ENCODE assay signal across 2 cellular contexts in the genomic region with DNA sequence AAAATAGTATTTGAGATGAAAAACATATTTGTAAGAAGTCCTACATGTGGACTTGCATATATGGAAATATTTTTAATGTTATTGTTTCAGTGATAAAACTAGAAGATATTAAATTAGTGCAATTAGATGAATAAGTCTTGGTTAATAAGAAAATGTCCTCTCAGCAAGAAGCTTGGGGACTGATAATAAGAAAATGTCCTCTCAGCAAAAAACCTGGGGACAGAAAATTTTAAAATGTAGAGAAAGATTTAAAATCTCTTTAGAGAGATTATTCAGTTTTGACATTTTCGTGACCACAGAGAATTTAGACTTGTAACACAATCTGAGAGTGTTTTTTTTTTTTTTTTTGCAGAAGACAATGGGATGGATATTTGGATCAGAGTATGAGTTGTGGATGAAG.
TF ChIP-seq lines count a peak whose summit lies in the region.

No MANE protein-coding gene starts in this region.

TF ChIP-seq in HepG2, 621 proteins besides CTCF, POLR2A, EP300 and RAD21:
- TF ChIP-seq, protein P1, sequence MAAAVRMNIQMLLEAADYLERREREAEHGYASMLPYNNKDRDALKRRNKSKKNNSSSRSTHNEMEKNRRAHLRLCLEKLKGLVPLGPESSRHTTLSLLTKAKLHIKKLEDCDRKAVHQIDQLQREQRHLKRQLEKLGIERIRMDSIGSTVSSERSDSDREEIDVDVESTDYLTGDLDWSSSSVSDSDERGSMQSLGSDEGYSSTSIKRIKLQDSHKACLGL (CRISPR knock-in tag; IDR thresholded peaks at IDR 0.05) = no peak
- peak; percentile 87 for TF ChIP-seq MAFF (IDR thresholded peaks at IDR 0.05; ENCODE audit: low read depth, low read length)
- peak; percentile 78 to 89 for TF ChIP-seq MAFK (conservative IDR thresholded peaks at IDR 0.05 in 1 of 2, IDR thresholded peaks at IDR 0.05 in 1 of 2; ENCODE audit: low read length in 2 of 2)

TF ChIP-seq in K562, 482 proteins besides CTCF, POLR2A, EP300 and RAD21 (continued from another document):
- TF ChIP-seq C11orf30 (IDR thresholded peaks at IDR 0.05; ENCODE audit: low read depth) = peak; percentile 31; the same call in 1 of the 2 replicates
- TF ChIP-seq, protein P2, sequence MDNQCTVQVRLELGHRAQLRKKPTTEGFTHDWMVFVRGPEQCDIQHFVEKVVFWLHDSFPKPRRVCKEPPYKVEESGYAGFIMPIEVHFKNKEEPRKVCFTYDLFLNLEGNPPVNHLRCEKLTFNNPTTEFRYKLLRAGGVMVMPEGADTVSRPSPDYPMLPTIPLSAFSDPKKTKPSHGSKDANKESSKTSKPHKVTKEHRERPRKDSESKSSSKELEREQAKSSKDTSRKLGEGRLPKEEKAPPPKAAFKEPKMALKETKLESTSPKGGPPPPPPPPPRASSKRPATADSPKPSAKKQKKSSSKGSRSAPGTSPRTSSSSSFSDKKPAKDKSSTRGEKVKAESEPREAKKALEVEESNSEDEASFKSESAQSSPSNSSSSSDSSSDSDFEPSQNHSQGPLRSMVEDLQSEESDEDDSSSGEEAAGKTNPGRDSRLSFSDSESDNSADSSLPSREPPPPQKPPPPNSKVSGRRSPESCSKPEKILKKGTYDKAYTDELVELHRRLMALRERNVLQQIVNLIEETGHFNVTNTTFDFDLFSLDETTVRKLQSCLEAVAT (IDR thresholded peaks at IDR 0.05) = no peak
- peak; percentile 36 for TF ChIP-seq MAFF (IDR thresholded peaks at IDR 0.05; ENCODE audit: low read length)
- peak; percentile 28; the same call in 1 of the 2 replicates for TF ChIP-seq MAFG (tag; conservative IDR thresholded peaks at IDR 0.05)
- peak; percentile 73 for TF ChIP-seq ZNF316 (IDR thresholded peaks at IDR 0.05)
- TF ChIP-seq BRCA1 (IDR thresholded peaks at IDR 0.05) = no peak
- TF ChIP-seq BRCA1 (CRISPR knock-in tag; IDR thresholded peaks at IDR 0.05) = no peak
